22 cellular contexts compared by ENCODE assay signal in the genomic region with DNA sequence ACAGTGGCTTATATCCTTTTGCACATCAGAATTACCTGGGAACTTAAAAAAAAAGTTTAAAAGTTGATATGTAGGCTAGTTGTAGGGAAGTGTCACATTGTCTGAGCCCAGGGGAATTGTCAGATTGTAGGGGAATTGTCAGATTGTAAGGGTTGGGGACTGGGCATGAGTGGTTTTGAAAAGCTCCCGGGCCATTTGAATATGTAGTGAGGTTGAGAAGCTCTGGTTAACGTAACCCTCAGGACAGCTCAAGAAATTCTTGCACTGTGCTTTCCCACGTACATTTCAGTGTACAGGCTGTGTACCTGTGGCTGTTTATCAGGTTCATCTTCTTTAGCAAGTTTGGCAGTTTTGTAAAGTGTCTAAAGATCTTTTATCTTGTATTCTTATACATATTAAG.
A peak's percentile ranks its signal among the peaks of the same experiment; 100 is the strongest.
DNase-seq lines count a peak whose midpoint lies in the region; ATAC-seq and TF ChIP-seq lines count a peak whose summit lies in the region.
"Had no signal": no experiment of that assay in that cellular context is flagged by ENCODE, and none has a peak within 500 bp of the region (broad histone marks: within the 10 kb centered on the region; RNA-seq: fewer than 3 reads in every experiment).

No MANE protein-coding gene starts in this region.

- DNase-seq in activated T-cell treated with anti-CD3 and anti-CD28 coated beads, Interleukin-2, amount 50 U/mL, for 72 hours: no peak
- no peak for DNase-seq in activated T-cell treated with anti-CD3 and anti-CD28 coated beads, Interleukin-2, amount 50 U/mL, for 24 hours
- DNase-seq in Calu3 (no peak), chondrocyte (ENCODE audit: low spot score) (no peak), mesothelial cell of epicardium (ENCODE audit: low spot score in 2 of 2, unreplicated experiment in 2 of 2) (no peak), EL (no peak)
- DNase-seq in stimulated activated naive CD4-positive, alpha-beta T cell (lab: John Stamatoyannopoulos, UW): no peak
- DNase-seq: BE2C; CD4-positive, alpha-beta memory T cell; DMS53; KG1; NCI-H1694 treated with DMSO at 0.1 percent for 48 hours; NCI-H2107; NCI-H510A treated with DMSO at 0.1 percent for 48 hours; NCI-H774; PC-3 had no signal

- CTCF ChIA-PET in Calu3 (lab: Charles Lee): no interaction called here

- no TSS peak for BruUV-seq in Calu3 (replicated peaks; lab: Mats Ljungman, UMichigan)

- peaks cover 24% of the 10 kb centered on the region for H3K4me1 Mint-ChIP-seq in activated T-cell treated with anti-CD3 and anti-CD28 coated beads, Interleukin-2, amount 50 U/mL, for 72 hours (ENCODE audit: low read depth)
- peaks cover 48% of the 10 kb centered on the region for H3K4me1 Mint-ChIP-seq in activated T-cell treated with anti-CD3 and anti-CD28 coated beads, Interleukin-2, amount 50 U/mL, for 24 hours (ENCODE audit: low read depth)
- peaks cover 64% of the 10 kb centered on the region for H3K4me1 Mint-ChIP-seq in Calu3 (ENCODE audit: low read depth, unreplicated experiment)
- H3K4me1 Mint-ChIP-seq in chondrocyte (ENCODE audit: low read depth): peaks cover 65% of the 10 kb centered on the region
- H3K4me1 Mint-ChIP-seq in mesothelial cell of epicardium: peaks cover 48% of the 10 kb centered on the region

- H3K27me3 ChIP-seq in neutrophil: no peaks in the 10 kb centered on the region
- H3K27me3 ChIP-seq: BE2C, SJSA1 had no signal

- no peaks in the 10 kb centered on the region for H3K27me3 Mint-ChIP-seq in activated T-cell treated with anti-CD3 and anti-CD28 coated beads, Interleukin-2, amount 50 U/mL, for 72 hours (ENCODE audit: low read depth)
- no peaks in the 10 kb centered on the region for H3K27me3 Mint-ChIP-seq in activated T-cell treated with anti-CD3 and anti-CD28 coated beads, Interleukin-2, amount 50 U/mL, for 24 hours
- H3K27me3 Mint-ChIP-seq in Calu3 (ENCODE audit: unreplicated experiment): no peaks in the 10 kb centered on the region
- H3K27me3 Mint-ChIP-seq in chondrocyte (ENCODE audit: low read depth): no peaks in the 10 kb centered on the region
- no peaks in the 10 kb centered on the region for H3K27me3 Mint-ChIP-seq in mesothelial cell of epicardium (ENCODE audit: low read depth)
- H3K27me3 Mint-ChIP-seq: CD4-positive, alpha-beta memory T cell had no signal

- no peak overlapping the region for H3K4me3 Mint-ChIP-seq in activated T-cell treated with anti-CD3 and anti-CD28 coated beads, Interleukin-2, amount 50 U/mL, for 72 hours
- H3K4me3 Mint-ChIP-seq in activated T-cell treated with anti-CD3 and anti-CD28 coated beads, Interleukin-2, amount 50 U/mL, for 24 hours: no peak overlapping the region
- peak overlapping the region; percentile 5 for H3K4me3 Mint-ChIP-seq in Calu3 (ENCODE audit: low read depth, unreplicated experiment)
- no peak overlapping the region for H3K4me3 Mint-ChIP-seq in chondrocyte (ENCODE audit: unreplicated experiment)
- no peak overlapping the region for H3K4me3 Mint-ChIP-seq in mesothelial cell of epicardium
- H3K4me3 Mint-ChIP-seq: CD4-positive, alpha-beta memory T cell; GM23338 had no signal

- peaks cover 69 to 75% of the 10 kb centered on the region in 2 experiments for H3K4me1 ChIP-seq in neutrophil (ENCODE audit: control insufficient read depth in 1 of 2, insufficient read depth in 1 of 2, low read depth in 1 of 2, low read length in 1 of 2)
- H3K4me1 ChIP-seq: BE2C had no signal

- H3K36me3 Mint-ChIP-seq in activated T-cell treated with anti-CD3 and anti-CD28 coated beads, Interleukin-2, amount 50 U/mL, for 72 hours (ENCODE audit: insufficient read depth in 2 of 2): no peaks in the 10 kb centered on the region
- H3K36me3 Mint-ChIP-seq in activated T-cell treated with anti-CD3 and anti-CD28 coated beads, Interleukin-2, amount 50 U/mL, for 24 hours (ENCODE audit: low read depth): peaks cover 3% of the 10 kb centered on the region
- H3K36me3 Mint-ChIP-seq in Calu3 (ENCODE audit: insufficient read depth, unreplicated experiment) (peaks cover 85% of the 10 kb centered on the region), chondrocyte (ENCODE audit: low read depth) (peaks cover 21% of the 10 kb centered on the region), mesothelial cell of epicardium (peaks cover 13% of the 10 kb centered on the region)

- peak overlapping the region; percentile 49 for H3K27ac ChIP-seq in neutrophil
- H3K27ac ChIP-seq: 22Rv1, RWPE1, SJSA1 had no signal

- intact Hi-C loops in Calu3 (cut with micrococcal nuclease; ENCODE audit: unreplicated experiment): no loop called here

- TF ChIP-seq CTCF in Calu3 (IDR thresholded peaks at IDR 0.05; ENCODE audit: unreplicated experiment): no peak
- no peak for TF ChIP-seq CTCF in chondrocyte (IDR thresholded peaks at IDR 0.05)
- TF ChIP-seq CTCF in neutrophil (IDR thresholded peaks at IDR 0.05): no peak
- no peak for TF ChIP-seq CTCF in mesothelial cell of epicardium (IDR thresholded peaks at IDR 0.05; ENCODE audit: unreplicated experiment)

- peak overlapping the region; percentile 4 for H3K27ac Mint-ChIP-seq in activated T-cell treated with anti-CD3 and anti-CD28 coated beads, Interleukin-2, amount 50 U/mL, for 72 hours
- H3K27ac Mint-ChIP-seq in activated T-cell treated with anti-CD3 and anti-CD28 coated beads, Interleukin-2, amount 50 U/mL, for 24 hours: no peak overlapping the region
- H3K27ac Mint-ChIP-seq in Calu3 (ENCODE audit: unreplicated experiment) (peak overlapping the region; percentile 77), chondrocyte (ENCODE audit: unreplicated experiment) (peak overlapping the region; percentile 46), mesothelial cell of epicardium (no peak overlapping the region)
- H3K27ac Mint-ChIP-seq: GM23338 had no signal

- no peak for ATAC-seq in activated T-cell treated with anti-CD3 and anti-CD28 coated beads, Interleukin-2, amount 50 U/mL, for 72 hours (replicated peaks in 1 of 2)
- ATAC-seq: GM23338, HCT116, PC-3 had no signal

- H3K9me3 ChIP-seq in neutrophil: no peaks in the 10 kb centered on the region
- H3K9me3 ChIP-seq: BE2C had no signal

- no peak overlapping the region for H3K4me3 ChIP-seq in neutrophil (ENCODE audit: low read depth in 1 of 2, low read length in 1 of 2)
- H3K4me3 ChIP-seq: GM23338, SJSA1 had no signal

- no peaks in the 10 kb centered on the region for H3K36me3 ChIP-seq in neutrophil
- H3K36me3 ChIP-seq: BE2C had no signal

- no peaks in the 10 kb centered on the region for H3K9me3 Mint-ChIP-seq in activated T-cell treated with anti-CD3 and anti-CD28 coated beads, Interleukin-2, amount 50 U/mL, for 72 hours
- no peaks in the 10 kb centered on the region for H3K9me3 Mint-ChIP-seq in activated T-cell treated with anti-CD3 and anti-CD28 coated beads, Interleukin-2, amount 50 U/mL, for 24 hours
- peaks cover 9% of the 10 kb centered on the region for H3K9me3 Mint-ChIP-seq in Calu3 (ENCODE audit: low read depth, unreplicated experiment)
- H3K9me3 Mint-ChIP-seq in chondrocyte (ENCODE audit: low read depth): peaks cover 12% of the 10 kb centered on the region
- peaks cover 4% of the 10 kb centered on the region for H3K9me3 Mint-ChIP-seq in mesothelial cell of epicardium
- H3K9me3 Mint-ChIP-seq: CD4-positive, alpha-beta memory T cell; GM23338 had no signal

Comparison
In these comparisons a context has a peak if more than half of its experiments do, and no peak if none do; other contexts are left out.
1. H3K27ac Mint-ChIP-seq: peak in activated T-cell treated with anti-CD3 and anti-CD28 coated beads, Interleukin-2, amount 50 U/mL, for 72 hours (single experiment), Calu3 (single experiment) and chondrocyte (single experiment); none in activated T-cell treated with anti-CD3 and anti-CD28 coated beads, Interleukin-2, amount 50 U/mL, for 24 hours (single experiment) and mesothelial cell of epicardium (single experiment).